In the genomic region with DNA sequence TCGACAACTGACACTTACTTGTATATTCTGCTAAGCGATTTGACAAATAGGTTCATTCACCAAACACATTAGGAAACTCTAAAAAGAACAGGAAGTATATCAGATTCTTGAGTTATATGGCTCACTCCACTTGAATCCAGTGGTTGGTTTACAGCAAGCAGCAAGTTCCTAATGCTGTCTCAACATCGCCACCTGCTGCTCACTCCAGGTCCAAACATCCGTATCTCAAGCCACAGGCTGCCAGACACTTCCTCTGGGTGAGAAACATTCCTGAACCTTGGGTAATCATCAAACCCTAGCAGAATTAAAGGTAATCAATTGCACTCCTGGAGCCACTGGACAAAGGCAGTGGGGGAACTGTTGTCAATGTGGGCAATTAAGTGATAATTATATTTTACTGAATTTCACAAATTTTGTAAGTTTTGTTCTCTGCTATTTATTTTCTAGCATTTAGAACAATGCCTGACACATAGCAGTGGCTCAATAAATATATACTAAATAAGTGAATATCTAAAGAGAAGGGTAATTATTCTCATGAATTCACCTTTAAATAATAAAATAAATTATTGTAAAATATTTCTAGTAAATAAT, we compare ENCODE assay signal across 8 cellular contexts.
DNase-seq lines count a peak whose midpoint lies in the region; ATAC-seq, FAIRE-seq and TF ChIP-seq lines count a peak whose summit lies in the region.

No MANE protein-coding gene starts in this region.

- in situ Hi-C loops in HepG2 (cut with HindIII; ENCODE audit: extremely low pct_ligation_motif_present, low pct_unique_long_range_greater_than_20kb): loop anchor here (10.0 kb wide), 1 partner anchor 120 kb away; no protein-coding TSS in a partner anchor

- H4K20me1 ChIP-seq in HepG2 (ENCODE audit: insufficient read depth, low read length): no peaks in the 10 kb centered on the region

- TF ChIP-seq EP300 in HepG2 (IDR thresholded peaks at IDR 0.05; ENCODE audit: low read depth in 2 of 2, low read length in 2 of 2) (no peak), HepG2 (CRISPR knock-in tag; IDR thresholded peaks at IDR 0.05; ENCODE audit: borderline replicate concordance) (no peak)

- H3K27ac ChIP-seq in colonic mucosa: no peak overlapping the region
- H3K27ac ChIP-seq in HepG2 (ENCODE audit: extremely low read length, insufficient read depth, low read length): no peak overlapping the region

- H3K9me3 ChIP-seq in colonic mucosa (no peaks in the 10 kb centered on the region), HepG2 (ENCODE audit: low read length) (no peaks in the 10 kb centered on the region)

- H3K4me3 Mint-ChIP-seq in activated CD4-positive, alpha-beta T cell treated with anti-CD3 and anti-CD28 coated beads for 36 hours: no peak overlapping the region

- TF ChIP-seq RAD21 in HepG2 (CRISPR knock-in tag; IDR thresholded peaks at IDR 0.05): peak; percentile 61

- no peaks in the 10 kb centered on the region for H3K4me1 ChIP-seq in colonic mucosa
- H3K4me1 ChIP-seq in HepG2 (ENCODE audit: insufficient read depth, low read length): no peaks in the 10 kb centered on the region

- H3K27ac Mint-ChIP-seq in activated CD4-positive, alpha-beta T cell treated with anti-CD3 and anti-CD28 coated beads for 36 hours: no peak overlapping the region

- POLR2A ChIA-PET in activated CD4-positive, alpha-beta T cell treated with anti-CD3 and anti-CD28 coated beads for 36 hours (lab: Charles Lee): no interaction called here
- POLR2A ChIA-PET in HepG2 (lab: Yijun Ruan, JAX): no interaction called here

- H3K79me2 ChIP-seq in HepG2 (ENCODE audit: insufficient read depth, low read length): no peaks in the 10 kb centered on the region

- no peak overlapping the region for H3K4me2 ChIP-seq in HepG2 (ENCODE audit: low read depth, low read length)

- CTCF ChIA-PET in activated CD4-positive, alpha-beta T cell treated with anti-CD3 and anti-CD28 coated beads for 36 hours (lab: Charles Lee): interaction anchor here (1.0 to 9.1 kb wide), 10 partner anchors 10 to 154 kb away, joined by 3 to 47 read pairs (median 4); no protein-coding TSS in a partner anchor
- CTCF ChIA-PET in HepG2 (lab: Yijun Ruan, JAX; ENCODE audit: low intra/inter-chr PET ratio, low total read pairs): interaction anchor here (0.7 to 5.0 kb wide), 4 partner anchors 23 to 152 kb away, joined by 3 to 41 read pairs (median 5); no protein-coding TSS in a partner anchor

- H3K4me3 ChIP-seq in colonic mucosa: no peak overlapping the region
- no peak overlapping the region for H3K4me3 ChIP-seq in HepG2 (replicated peaks in 1 of 3; ENCODE audit: insufficient read depth in 1 of 3, low read depth in 2 of 3, low read length in 3 of 3)

- H3K27me3 Mint-ChIP-seq in activated CD4-positive, alpha-beta T cell treated with anti-CD3 and anti-CD28 coated beads for 36 hours: no peaks in the 10 kb centered on the region

- H3K9ac ChIP-seq in colonic mucosa (ENCODE audit: low read depth in 2 of 2, low read length in 2 of 2): no peak overlapping the region
- no peak overlapping the region for H3K9ac ChIP-seq in HepG2 (ENCODE audit: insufficient read depth, low read depth, low read length)

- no TSS peak for BruUV-seq in HepG2 (replicated peaks; lab: Mats Ljungman, UMichigan)

- peak; percentile 61 for TF ChIP-seq CTCF in colonic mucosa (IDR thresholded peaks at IDR 0.05)
- TF ChIP-seq CTCF in HepG2 (CRISPR knock-in tag; IDR thresholded peaks at IDR 0.05): peak; percentile 93

- peak; percentile 96 for FAIRE-seq in HepG2 (lab: Jason Lieb, UNC)

- no peaks in the 10 kb centered on the region for H3K36me3 Mint-ChIP-seq in activated CD4-positive, alpha-beta T cell treated with anti-CD3 and anti-CD28 coated beads for 36 hours (ENCODE audit: low read depth)

- WGBS in HepG2 (ENCODE audit: low lambda C conversion rate): 0% methylated on average over 4 of the region's 4 CpGs

- intact Hi-C loops in activated CD4-positive, alpha-beta T cell treated with anti-CD3 and anti-CD28 coated beads for 36 hours (cut with DNase I, micrococcal nuclease): loop anchor here (1.0 to 10.0 kb wide), 7 partner anchors 23 to 517 kb away; partner anchors contain the start of gene FKBP7 (in 1 of the 2)
- intact Hi-C loops in colonic mucosa (cut with DNase I): loop anchor here (10.0 kb wide), 2 partner anchors 120 to 210 kb away; no protein-coding TSS in a partner anchor
- intact Hi-C loops in HepG2 (cut with micrococcal nuclease; ENCODE audit: unreplicated experiment): loop anchor here (1.0 to 10.0 kb wide), 3 partner anchors 118 to 460 kb away; partner anchors contain the start of genes PJVK and PRKRA

- no peaks in the 10 kb centered on the region for H3K9me3 Mint-ChIP-seq in activated CD4-positive, alpha-beta T cell treated with anti-CD3 and anti-CD28 coated beads for 36 hours (ENCODE audit: low read depth)

- H2AFZ ChIP-seq in HepG2 (ENCODE audit: low read length): no peak overlapping the region

- ATAC-seq in GM18907 (IDR thresholded peaks at IDR 0.05; ENCODE audit: unreplicated experiment) (peak; percentile 87), HG03159 (IDR thresholded peaks at IDR 0.05; ENCODE audit: unreplicated experiment) (peak; percentile 91), HepG2 (peak; percentile 99)
- ATAC-seq in activated CD4-positive, alpha-beta T cell treated with anti-CD3 and anti-CD28 coated beads for 36 hours: peak; percentile 85

- H3K36me3 ChIP-seq in colonic mucosa (no peaks in the 10 kb centered on the region), HepG2 (replicated peaks in 1 of 2; ENCODE audit: control insufficient read depth in 1 of 2, insufficient read depth in 2 of 2, low read length in 2 of 2) (no peaks in the 10 kb centered on the region)

- peak; percentile 79 for DNase-seq in AG20443 (ENCODE audit: low spot score)
- peak; percentile 56 for DNase-seq in NCI-H345 treated with DMSO at 0.1 percent for 48 hours (lab: John Stamatoyannopoulos, UW; ENCODE audit: unreplicated experiment)
- DNase-seq in activated CD4-positive, alpha-beta T cell treated with anti-CD3 and anti-CD28 coated beads for 36 hours: peak; percentile 87
- DNase-seq in colonic mucosa: peak; percentile 77
- peak; percentile 76 for DNase-seq in HepG2 (ENCODE audit: low spot score)
- DNase-seq in stimulated activated CD4-positive, alpha-beta T cell treated with anti-CD3 and anti-CD28 coated beads, TNF-alpha, amount 100 ng/mL, for 24 hours (ENCODE audit: low read depth in 3 of 3): peak; percentile 49 to 75 (median 64)

- peaks cover 7% of the 10 kb centered on the region for H3K4me1 Mint-ChIP-seq in activated CD4-positive, alpha-beta T cell treated with anti-CD3 and anti-CD28 coated beads for 36 hours

- no peaks in the 10 kb centered on the region for H3K27me3 ChIP-seq in colonic mucosa
- peaks cover 0 to 4% of the 10 kb centered on the region in 2 experiments; a peak in 1 of 5 replicates for H3K27me3 ChIP-seq in HepG2 (ENCODE audit: control insufficient read depth in 1 of 2, insufficient read depth in 2 of 2, low read length in 2 of 2)

- no peak for TF ChIP-seq POLR2A in HepG2 (IDR thresholded peaks at IDR 0.05; ENCODE audit: insufficient read depth in 1 of 2, low read depth in 2 of 2, low read length in 2 of 2)

TF ChIP-seq in HepG2, 621 proteins besides CTCF, POLR2A, EP300 and RAD21 (continues in another document):
- TF ChIP-seq TARDBP (CRISPR knock-in tag; IDR thresholded peaks at IDR 0.05) (0 out of 2 replicates have a peak, but pooled peaks have one; percentile 25), STAG1 (CRISPR knock-in tag; IDR thresholded peaks at IDR 0.05) (peak; percentile 76), ARID5B (CRISPR knock-in tag; IDR thresholded peaks at IDR 0.05) (peak; percentile 33; the same call in 1 of the 2 replicates), GABPA (IDR thresholded peaks at IDR 0.05; ENCODE audit: low read depth, low read length) (no peak), GABPA (CRISPR knock-in tag; IDR thresholded peaks at IDR 0.05; ENCODE audit: low read depth) (peak; percentile 58), CEBPG (CRISPR knock-in tag; IDR thresholded peaks at IDR 0.05) (peak; percentile 18; the same call in 1 of the 2 replicates), ZFP41 (CRISPR knock-in tag; IDR thresholded peaks at IDR 0.05; ENCODE audit: borderline replicate concordance) (no peak), PPARG (CRISPR knock-in tag; conservative IDR thresholded peaks at IDR 0.05) (no peak), TEAD3 (CRISPR knock-in tag; optimal IDR thresholded peaks at IDR 0.05; ENCODE audit: borderline replicate concordance) (peak; percentile 61), MIXL1 (CRISPR knock-in tag; IDR thresholded peaks at IDR 0.05) (0 out of 2 replicates have a peak, but pooled peaks have one; percentile 18), CC2D1A (CRISPR knock-in tag; IDR thresholded peaks at IDR 0.05) (0 out of 2 replicates have a peak, but pooled peaks have one; percentile 55), CBX5 (CRISPR knock-in tag; IDR thresholded peaks at IDR 0.05; ENCODE audit: borderline replicate concordance) (0 out of 2 replicates have a peak, but pooled peaks have one; percentile 50), ZNF3 (CRISPR knock-in tag; IDR thresholded peaks at IDR 0.05) (peak; percentile 79), ZNF331 (CRISPR knock-in tag; IDR thresholded peaks at IDR 0.05) (peak; percentile 33; the same call in 1 of the 2 replicates)
